ENCODE assay signal across 19 cellular contexts in the genomic region with DNA sequence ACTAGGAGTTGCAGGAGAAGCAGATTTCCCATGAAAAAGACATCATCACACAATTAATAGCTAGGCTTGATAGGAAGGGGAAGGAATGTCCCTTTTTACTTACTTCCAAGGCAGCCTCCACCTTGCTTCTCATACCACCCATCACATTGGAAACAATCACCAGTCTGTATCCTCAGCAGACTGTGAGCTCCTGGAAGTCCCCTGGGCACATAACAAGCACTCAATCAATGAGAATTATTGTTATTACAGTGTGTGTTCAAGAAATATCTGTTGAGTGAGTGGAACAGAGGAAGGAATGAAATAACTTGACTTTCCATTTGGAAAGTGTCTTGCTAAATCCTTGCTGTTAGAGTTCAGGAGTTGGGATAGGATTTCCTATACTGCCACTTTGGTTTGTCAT. TPM values are rescaled to one million over a fixed set of nuclear protein-coding genes. Genes with fewer than 3 reads are reported as not detected.
DNase-seq lines count a peak whose midpoint lies in the region; ATAC-seq and TF ChIP-seq lines count a peak whose summit lies in the region.
"Had no signal": no experiment of that assay in that cellular context is flagged by ENCODE, and none has a peak within 500 bp of the region (broad histone marks: within the 10 kb centered on the region; RNA-seq: fewer than 3 reads in every experiment).

No MANE protein-coding gene starts in this region.

- H3K36me3 ChIP-seq in right atrium auricular region (no peaks in the 10 kb centered on the region), right lobe of liver (no peaks in the 10 kb centered on the region)

- no peak for ATAC-seq in Right ventricle myocardium superior (ENCODE audit: poor library complexity)
- no peak for ATAC-seq in right lobe of liver
- no peak for ATAC-seq in HG03280 (IDR thresholded peaks at IDR 0.05; ENCODE audit: unreplicated experiment)
- ATAC-seq: foreskin keratinocyte; stimulated activated effector memory CD8-positive, alpha-beta T cell treated with anti-CD3 and anti-CD28 coated beads, Interleukin-12 subunit alpha, Interleukin-12 subunit beta, amount 100 ng/mL, for 72 hours had no signal

- peaks cover 0 to 2% (median 2%) of the 10 kb centered on the region in 3 donors for H3K27me3 Mint-ChIP-seq in immature natural killer cell (ENCODE audit: low read depth in 3 of 3)
- no peaks in the 10 kb centered on the region for H3K27me3 Mint-ChIP-seq in type B pancreatic cell
- H3K27me3 Mint-ChIP-seq: activated CD4-positive, alpha-beta T cell treated with anti-CD3 and anti-CD28 coated beads, Interleukin-2, amount 10 ng/mL, durations not matched to agents 24 days and 14 days; activated T-cell treated with anti-CD3 and anti-CD28 coated beads, Interleukin-2, amount 50 U/mL, for 24 hours had no signal

- peaks cover 19 to 54% of the 10 kb centered on the region in 2 donors for H3K4me1 Mint-ChIP-seq in immature natural killer cell
- H3K4me1 Mint-ChIP-seq in type B pancreatic cell (ENCODE audit: unreplicated experiment), result peaks cover 21% of the 10 kb centered on the region

- DNase-seq in right atrium auricular region (ENCODE audit: low spot score) (no peak), Right ventricle myocardium superior (no peak), NCI-H69 (lab: John Stamatoyannopoulos, UW) (peak; percentile 27), immature natural killer cell (no peak), type B pancreatic cell (ENCODE audit: extremely low spot score, unreplicated experiment) (no peak), GF-D8 (lab: John Stamatoyannopoulos, UW) (no peak), right lobe of liver (no peak)
- DNase-seq: activated CD4-positive, alpha-beta T cell treated with anti-CD3 and anti-CD28 coated beads, Interleukin-2, amount 10 ng/mL, durations not matched to agents 24 days and 14 days; activated T-cell treated with anti-CD3 and anti-CD28 coated beads, Interleukin-2, amount 50 U/mL, for 24 hours; amniotic stem cell; DMS 273 treated with DMSO at 0.1 percent for 48 hours; foreskin keratinocyte; GOT3; mesenchymal stem cell; NCI-H1092 had no signal

- no peak for TF ChIP-seq POLR2A in right lobe of liver (IDR thresholded peaks at IDR 0.05)

- H3K9me3 Mint-ChIP-seq in immature natural killer cell (no peaks in the 10 kb centered on the region), type B pancreatic cell (peaks cover 9% of the 10 kb centered on the region)
- H3K9me3 Mint-ChIP-seq: activated CD4-positive, alpha-beta T cell treated with anti-CD3 and anti-CD28 coated beads, Interleukin-2, amount 10 ng/mL, durations not matched to agents 24 days and 14 days; activated T-cell treated with anti-CD3 and anti-CD28 coated beads, Interleukin-2, amount 50 U/mL, for 24 hours; stimulated activated effector memory CD8-positive, alpha-beta T cell treated with anti-CD3 and anti-CD28 coated beads, Interleukin-12 subunit alpha, Interleukin-12 subunit beta, amount 100 ng/mL, for 72 hours had no signal

- intact Hi-C loops in Right ventricle myocardium superior (cut with DNase I), result no loop called here
- intact Hi-C loops in right lobe of liver (cut with DNase I), result no loop called here

- H3K27ac Mint-ChIP-seq in immature natural killer cell (peak overlapping the region in 4 of 6 donors; percentile 14 to 83 (median 27)), type B pancreatic cell (peak overlapping the region; percentile 85)
- H3K27ac Mint-ChIP-seq: activated CD4-positive, alpha-beta T cell treated with anti-CD3 and anti-CD28 coated beads, Interleukin-2, amount 10 ng/mL, durations not matched to agents 24 days and 14 days; activated T-cell treated with anti-CD3 and anti-CD28 coated beads, Interleukin-2, amount 50 U/mL, for 24 hours; stimulated activated effector memory CD8-positive, alpha-beta T cell treated with anti-CD3 and anti-CD28 coated beads, Interleukin-12 subunit alpha, Interleukin-12 subunit beta, amount 100 ng/mL, for 72 hours had no signal

- H3K27ac ChIP-seq in right atrium auricular region, result peak overlapping the region; percentile 74 to 86
- H3K27ac ChIP-seq in right lobe of liver, result no peak overlapping the region
- H3K27ac ChIP-seq: foreskin keratinocyte, RWPE1 had no signal

- peaks cover 0 to 69% of the 10 kb centered on the region in 2 donors for H3K4me1 ChIP-seq in right atrium auricular region
- no peaks in the 10 kb centered on the region for H3K4me1 ChIP-seq in right lobe of liver
- H3K4me1 ChIP-seq: foreskin keratinocyte had no signal

- H3K4me3 ChIP-seq in right atrium auricular region (no peak overlapping the region), right lobe of liver (no peak overlapping the region)
- H3K4me3 ChIP-seq: skin epidermis had no signal

- H3K36me3 Mint-ChIP-seq in immature natural killer cell, result no peaks in the 10 kb centered on the region
- no peaks in the 10 kb centered on the region for H3K36me3 Mint-ChIP-seq in type B pancreatic cell
- H3K36me3 Mint-ChIP-seq: stimulated activated effector memory CD8-positive, alpha-beta T cell treated with anti-CD3 and anti-CD28 coated beads, Interleukin-12 subunit alpha, Interleukin-12 subunit beta, amount 100 ng/mL, for 72 hours had no signal

- no peaks in the 10 kb centered on the region for H3K27me3 ChIP-seq in right atrium auricular region
- no peaks in the 10 kb centered on the region for H3K27me3 ChIP-seq in right lobe of liver

- H3K9me3 ChIP-seq in right atrium auricular region (no peaks in the 10 kb centered on the region), right lobe of liver (no peaks in the 10 kb centered on the region)

- no peak overlapping the region for H3K4me3 Mint-ChIP-seq in immature natural killer cell
- peak overlapping the region; percentile 50 for H3K4me3 Mint-ChIP-seq in type B pancreatic cell
- H3K4me3 Mint-ChIP-seq: activated CD4-positive, alpha-beta T cell treated with anti-CD3 and anti-CD28 coated beads, Interleukin-2, amount 10 ng/mL, durations not matched to agents 24 days and 14 days; activated T-cell treated with anti-CD3 and anti-CD28 coated beads, Interleukin-2, amount 50 U/mL, for 24 hours; stimulated activated effector memory CD8-positive, alpha-beta T cell treated with anti-CD3 and anti-CD28 coated beads, Interleukin-12 subunit alpha, Interleukin-12 subunit beta, amount 100 ng/mL, for 72 hours had no signal

- no peak for TF ChIP-seq CTCF in right atrium auricular region (IDR thresholded peaks at IDR 0.05)
- no peak for TF ChIP-seq CTCF in type B pancreatic cell (conservative IDR thresholded peaks at IDR 0.05)
- TF ChIP-seq CTCF in right lobe of liver (IDR thresholded peaks at IDR 0.05), result no peak

RNA-seq across cellular contexts. Expression of gene HIVEP3, which starts 36.2 kb away (rescaled TPM):
- total RNA-seq in right atrium auricular region (1 to 10 TPM; 4.7 to 5.8 TPM), Right ventricle myocardium superior (6.4 TPM), type B pancreatic cell (ENCODE audit: low replicate concordance) (3.7 and 9.2 TPM in 2 replicates), right lobe of liver (1 to 10 TPM; 1.4 to 3.9 (median 2.2) TPM)
- 10 to 100 TPM in 2 of 3 donors, 1 to 10 TPM in 1; 9.8 to 24.1 (median 15.5) TPM for polyA plus RNA-seq in immature natural killer cell

Comparison
In these comparisons a context has a peak if more than half of its experiments do, and no peak if none do; other contexts are left out.
1. H3K27ac ChIP-seq: peak in right atrium auricular region (2 of 2); none in right lobe of liver (0 of 3).